14 cellular contexts compared by ENCODE assay signal in genomic region chr15:42156266-42156922, GRCh38. TPM values are rescaled to one million over a fixed set of nuclear protein-coding genes. Genes with fewer than 3 reads are reported as not detected.
DNase-seq lines count a peak whose midpoint lies in the region; ATAC-seq, FAIRE-seq and TF ChIP-seq lines count a peak whose summit lies in the region.
"Had no signal": no experiment of that assay in that cellular context is flagged by ENCODE, and none has a peak within 500 bp of the region (broad histone marks: within the 10 kb centered on the region; RNA-seq: fewer than 3 reads in every experiment).

TSS of gene PLA2G4F (minus strand) at chr15:42156636. CDS start at chr15:42156549, 87 bp downstream.

- H3K4me1 ChIP-seq in lung (ENCODE audit: control insufficient read depth in 2 of 2, insufficient read depth in 2 of 2, low read length in 2 of 2) (peaks cover 0 to 18% of the 10 kb centered on the region in 2 donors), SJCRH30 (peaks cover 6% of the 10 kb centered on the region; the same call in 1 of the 2 replicates), testis (no peaks in the 10 kb centered on the region)

- intact Hi-C loops in testis (cut with DNase I; ENCODE audit: low total_unique reads): no loop called here

- ATAC-seq in lung (ENCODE audit: insufficient read depth, low FRiP score): peak; percentile 51

- H3K4me3 ChIP-seq in choroid plexus epithelial cell (ENCODE audit: low read depth, low read length) (no peak within 1 kb of the TSS), lung (peak within 1 kb of the TSS; percentile 7), SJCRH30 (no peak within 1 kb of the TSS), testis (no peak within 1 kb of the TSS)
- H3K4me3 ChIP-seq: esophagus muscularis mucosa had no signal

- H3K9me3 Mint-ChIP-seq in activated naive CD4-positive, alpha-beta T cell treated with anti-CD3 and anti-CD28 coated beads, Interleukin-2, amount 10 ng/mL, durations not matched to agents 7 days and 5 days: no peaks in the 10 kb centered on the region

- peak within 1 kb of the TSS; percentile 17 to 69 for H3K27ac ChIP-seq in lung (ENCODE audit: low read depth in 1 of 2, low read length in 1 of 2)
- no peak within 1 kb of the TSS for H3K27ac ChIP-seq in SJCRH30
- no peak within 1 kb of the TSS for H3K27ac ChIP-seq in testis
- H3K27ac ChIP-seq: esophagus muscularis mucosa had no signal

- TF ChIP-seq POLR2A in testis (IDR thresholded peaks at IDR 0.05): no peak

- peak; percentile 23 for DNase-seq in activated naive CD4-positive, alpha-beta T cell treated with anti-CD3 and anti-CD28 coated beads, Interleukin-2, amount 10 ng/mL, durations not matched to agents 7 days and 5 days
- DNase-seq in activated naive CD4-positive, alpha-beta T cell treated with anti-CD3 and anti-CD28 coated beads, Interleukin-2, amount 50 U/mL, for 16 hours: no peak
- DNase-seq in choroid plexus epithelial cell (ENCODE audit: low read depth) (no peak), lung (ENCODE audit: low spot score) (peak; percentile 70), SJCRH30 (no peak), ACHN (no peak), D721Med (ENCODE audit: insufficient read length, low spot score) (no peak), testis (no peak)
- DNase-seq: Kasumi-1; stimulated activated naive CD4-positive, alpha-beta T cell treated with Interleukin-2 at 50 U/mL for 16 hours had no signal

- peaks cover 12% of the 10 kb centered on the region for H3K36me3 Mint-ChIP-seq in activated naive CD4-positive, alpha-beta T cell treated with anti-CD3 and anti-CD28 coated beads, Interleukin-2, amount 10 ng/mL, durations not matched to agents 7 days and 5 days

- peak; percentile 1 for TF ChIP-seq CTCF in choroid plexus epithelial cell (conservative IDR thresholded peaks at IDR 0.05; ENCODE audit: low read depth, low read length)
- TF ChIP-seq CTCF in lung (IDR thresholded peaks at IDR 0.05; ENCODE audit: control extremely low read depth, extremely low read depth): no peak
- TF ChIP-seq CTCF in D721Med (IDR thresholded peaks at IDR 0.05; ENCODE audit: insufficient read depth, missing control alignments): no peak
- TF ChIP-seq CTCF in testis (IDR thresholded peaks at IDR 0.05): no peak

- CTCF ChIA-PET in activated naive CD4-positive, alpha-beta T cell treated with anti-CD3 and anti-CD28 coated beads, Interleukin-2, amount 10 ng/mL, durations not matched to agents 7 days and 5 days (lab: Charles Lee): no interaction called here

- WGBS in lung, 2 donors: 67 to 84% methylated on average over 7 of the region's 7 CpGs
- WGBS in testis, 2 donors: 85 to 93% methylated on average over 5 to 7 of the region's 7 CpGs

- H3K27ac Mint-ChIP-seq in activated naive CD4-positive, alpha-beta T cell treated with anti-CD3 and anti-CD28 coated beads, Interleukin-2, amount 10 ng/mL, durations not matched to agents 7 days and 5 days: no peak within 1 kb of the TSS

- no peak for FAIRE-seq in D721Med (lab: Jason Lieb, UNC)
- FAIRE-seq: RCC 7860 had no signal

- in situ Hi-C loops in ACHN (cut with HindIII; ENCODE audit: low pct_ligation_motif_present, low pct_unique_long_range_greater_than_20kb, low sequenced_read_pairs): no loop called here

- no peak within 1 kb of the TSS for H3K4me3 Mint-ChIP-seq in activated naive CD4-positive, alpha-beta T cell treated with anti-CD3 and anti-CD28 coated beads, Interleukin-2, amount 10 ng/mL, durations not matched to agents 7 days and 5 days

- H3K27me3 Mint-ChIP-seq in activated naive CD4-positive, alpha-beta T cell treated with anti-CD3 and anti-CD28 coated beads, Interleukin-2, amount 10 ng/mL, durations not matched to agents 7 days and 5 days: no peaks in the 10 kb centered on the region

- no peaks in the 10 kb centered on the region for H3K27me3 ChIP-seq in lung (ENCODE audit: control insufficient read depth, insufficient read depth)
- H3K27me3 ChIP-seq in SJCRH30: no peaks in the 10 kb centered on the region
- no peaks in the 10 kb centered on the region for H3K27me3 ChIP-seq in testis

- H3K9me3 ChIP-seq in lung (ENCODE audit: control insufficient read depth in 2 of 2, insufficient read depth in 1 of 2, low read length in 1 of 2): no peaks in the 10 kb centered on the region
- H3K9me3 ChIP-seq in SJCRH30 (replicated peaks): no peaks in the 10 kb centered on the region
- H3K9me3 ChIP-seq in testis: no peaks in the 10 kb centered on the region
- H3K9me3 ChIP-seq: esophagus muscularis mucosa had no signal

- H3K4me1 Mint-ChIP-seq in activated naive CD4-positive, alpha-beta T cell treated with anti-CD3 and anti-CD28 coated beads, Interleukin-2, amount 10 ng/mL, durations not matched to agents 7 days and 5 days: no peaks in the 10 kb centered on the region

- H3K36me3 ChIP-seq in lung (ENCODE audit: control insufficient read depth in 2 of 2, insufficient read depth in 2 of 2, low read length in 2 of 2) (peaks cover 9 to 21% of the 10 kb centered on the region in 2 donors), SJCRH30 (peaks cover 10% of the 10 kb centered on the region; the same call in 1 of the 2 replicates), testis (ENCODE audit: low read depth, missing control alignments) (no peaks in the 10 kb centered on the region)

RNA-seq across cellular contexts. Expression of gene PLA2G4F, which starts in this region (rescaled TPM):
- total RNA-seq in lung (100 to 1,000 TPM in 1 of 2 donors, 10 to 100 TPM in 1; 10.9 to 116 TPM), testis (under 1 TPM; 0.12 to 0.31 TPM)
- polyA plus RNA-seq in lung (10 to 100 TPM; 18.9 to 64.7 TPM), testis (ENCODE audit: insufficient read depth, low read depth, low replicate concordance) (0.15 TPM)
- not detected in 2 replicates for total RNA-seq in SJCRH30 (2014; rRNA removed; shearing (Covaris generic))
- total RNA-seq: lung microvascular endothelial cell had no signal
- polyA plus RNA-seq: BJ had no signal

Comparison
In these comparisons a context has a peak if more than half of its experiments do, and no peak if none do; other contexts are left out.
1. RNA of gene PLA2G4F (total RNA-seq): 10.9 to 116 TPM in lung; 0.12 to 0.31 TPM in testis and not detected in SJCRH30; every median in the first group is over 4 times any median in the second.
2. RNA of gene PLA2G4F (polyA plus RNA-seq): 18.9 to 64.7 TPM in lung; 0.15 TPM in testis (single experiment); every median in the first group is over 10 times any median in the second.
3. DNase-seq: peak in activated naive CD4-positive, alpha-beta T cell treated with anti-CD3 and anti-CD28 coated beads, Interleukin-2, amount 10 ng/mL, durations not matched to agents 7 days and 5 days (single experiment) and lung (single experiment); none in activated naive CD4-positive, alpha-beta T cell treated with anti-CD3 and anti-CD28 coated beads, Interleukin-2, amount 50 U/mL, for 16 hours (single experiment), choroid plexus epithelial cell (single experiment), SJCRH30 (0 of 2), ACHN (single experiment), D721Med (single experiment) and testis (single experiment).
4. H3K27ac ChIP-seq: peak in lung (2 of 2); none in SJCRH30 (single experiment) and testis (0 of 2).